In the genomic region with DNA sequence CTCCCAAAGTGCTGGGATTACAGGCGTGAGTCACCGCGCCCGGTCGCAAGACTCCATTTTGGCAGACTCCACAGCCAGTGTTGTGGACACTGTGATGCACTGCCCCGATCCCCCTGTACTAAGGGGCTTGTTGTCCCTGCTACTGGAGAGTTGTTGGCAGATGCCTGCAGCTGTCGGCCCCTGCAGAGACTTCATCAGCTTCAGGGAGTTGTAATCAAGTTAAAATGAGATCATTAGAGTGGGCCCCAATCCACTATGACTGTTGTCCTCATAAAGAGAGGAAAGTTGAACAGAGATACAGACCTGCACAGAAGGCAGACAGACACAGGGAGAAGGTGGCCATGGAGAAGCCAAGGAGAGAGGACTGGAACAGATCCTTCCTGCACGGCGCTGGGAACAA, we compare ENCODE assay signal across 17 cellular contexts.
"Had no signal": no experiment of that assay in that cellular context is flagged by ENCODE, and none has a peak within 500 bp of the region (broad histone marks: within the 10 kb centered on the region; RNA-seq: fewer than 3 reads in every experiment).

No MANE protein-coding gene starts in this region.

- H3K9me3 Mint-ChIP-seq: activated naive CD4-positive, alpha-beta T cell treated with anti-CD3 and anti-CD28 coated beads for 36 hours; activated T-cell treated with anti-CD3 and anti-CD28 coated beads, Interleukin-2, amount 50 U/mL, for 4 hours; natural killer cell treated with Interleukin-12 subunit alpha and Interleukin-12 subunit beta and Interleukin-15 and Interleukin-18, amount 100 ng/mL, for 72 hours; stimulated activated naive CD8-positive, alpha-beta T cell treated with anti-CD3 and anti-CD28 coated beads, Interleukin-15, Interleukin-2, amounts not matched to agents 100 ng/mL and 50 ng/mL, for 24 hours had no signal

- H3K27me3 ChIP-seq: suprapubic skin, transverse colon, uterus had no signal

- H3K36me3 ChIP-seq: suprapubic skin, transverse colon, uterus had no signal

- H3K9me3 ChIP-seq: suprapubic skin, transverse colon, uterus had no signal

- H3K27me3 Mint-ChIP-seq: natural killer cell treated with Interleukin-12 subunit alpha and Interleukin-12 subunit beta and Interleukin-15 and Interleukin-18, amount 100 ng/mL, for 72 hours; stimulated activated naive CD8-positive, alpha-beta T cell treated with anti-CD3 and anti-CD28 coated beads, Interleukin-15, Interleukin-2, amounts not matched to agents 100 ng/mL and 50 ng/mL, for 24 hours had no signal

- DNase-seq: activated CD4-positive, alpha-beta T cell treated with anti-CD3 and anti-CD28 coated beads for 48 hours; activated CD4-positive, CD25-positive, alpha-beta regulatory T cell; activated CD8-positive, alpha-beta memory T cell treated with anti-CD3 and anti-CD28 coated beads, Interleukin-2, amount 50 U/mL, for 4 hours; activated naive CD4-positive, alpha-beta T cell treated with anti-CD3 and anti-CD28 coated beads for 36 hours; activated T-cell treated with anti-CD3 and anti-CD28 coated beads, Interleukin-2, amount 50 U/mL, for 4 hours; anterior cingulate cortex; cerebellar nuclear complex; cortex of kidney; effector CD4-positive, alpha-beta T cell; mesendoderm; stimulated activated CD4-positive, alpha-beta T cell treated with anti-CD3 and anti-CD28 coated beads, Interleukin-15, amount 100 ng/mL, for 24 hours; stimulated activated CD4-positive, alpha-beta T cell treated with anti-CD3 and anti-CD28 coated beads, Interleukin-2, amount 100 ng/mL, for 48 hours; transverse colon had no signal

- H3K27ac ChIP-seq: suprapubic skin, transverse colon had no signal

- H3K27ac Mint-ChIP-seq: activated naive CD4-positive, alpha-beta T cell treated with anti-CD3 and anti-CD28 coated beads for 36 hours; natural killer cell treated with Interleukin-12 subunit alpha and Interleukin-12 subunit beta and Interleukin-15 and Interleukin-18, amount 100 ng/mL, for 72 hours; stimulated activated naive CD8-positive, alpha-beta T cell treated with anti-CD3 and anti-CD28 coated beads, Interleukin-15, Interleukin-2, amounts not matched to agents 100 ng/mL and 50 ng/mL, for 24 hours had no signal

- H3K36me3 Mint-ChIP-seq: natural killer cell treated with Interleukin-12 subunit alpha and Interleukin-12 subunit beta and Interleukin-15 and Interleukin-18, amount 100 ng/mL, for 72 hours had no signal

- H3K4me3 ChIP-seq: suprapubic skin, transverse colon, uterus had no signal

- H3K4me3 Mint-ChIP-seq: activated naive CD4-positive, alpha-beta T cell treated with anti-CD3 and anti-CD28 coated beads for 36 hours; activated T-cell treated with anti-CD3 and anti-CD28 coated beads, Interleukin-2, amount 50 U/mL, for 4 hours; natural killer cell treated with Interleukin-12 subunit alpha and Interleukin-12 subunit beta and Interleukin-15 and Interleukin-18, amount 100 ng/mL, for 72 hours; stimulated activated naive CD8-positive, alpha-beta T cell treated with anti-CD3 and anti-CD28 coated beads, Interleukin-15, Interleukin-2, amounts not matched to agents 100 ng/mL and 50 ng/mL, for 24 hours had no signal
